ENCODE assay signal across 8 cellular contexts in genomic region chr19:4186087-4186993, GRCh38. TPM values are rescaled to one million over a fixed set of nuclear protein-coding genes. Genes with fewer than 3 reads are reported as not detected.
A peak's percentile ranks its signal among the peaks of the same experiment; 100 is the strongest.
DNase-seq lines count a peak whose midpoint lies in the region; ATAC-seq, FAIRE-seq and TF ChIP-seq lines count a peak whose summit lies in the region.

No MANE protein-coding gene starts in this region.

- no peak for TF ChIP-seq POLR2A in adrenal gland (IDR thresholded peaks at IDR 0.05)

- no peak overlapping the region for H3K4me3 ChIP-seq in adrenal gland
- no peak overlapping the region for H3K4me3 ChIP-seq in skeletal muscle satellite cell (ENCODE audit: low read length)

- peak; percentile 70 to 89 (median 78) for TF ChIP-seq CTCF in adrenal gland (IDR thresholded peaks at IDR 0.05)

- H3K9me3 ChIP-seq in adrenal gland (replicated peaks in 1 of 3) (no peaks in the 10 kb centered on the region), skeletal muscle satellite cell (replicated peaks; ENCODE audit: low read length) (no peaks in the 10 kb centered on the region)

- peaks cover 9 to 14% of the 10 kb centered on the region in 2 donors for H3K4me1 ChIP-seq in adrenal gland (replicated peaks in 1 of 2)
- peaks cover 6% of the 10 kb centered on the region for H3K4me1 ChIP-seq in skeletal muscle satellite cell (ENCODE audit: control insufficient read depth, insufficient read depth, low read length)

- no peak for ATAC-seq in HG02588 (IDR thresholded peaks at IDR 0.05; ENCODE audit: unreplicated experiment)
- no peak for ATAC-seq in HG03354 (IDR thresholded peaks at IDR 0.05; ENCODE audit: poor library complexity, severe bottlenecking, unreplicated experiment)

- intact Hi-C loops in adrenal gland (cut with DNase I) = loop anchor here in 1 of 2 donors (5.0 kb wide), 1 partner anchor 34 kb away; the partner anchor contains the start of gene CREB3L3

- peak; percentile 87 for FAIRE-seq in G401.6 (lab: Jason Lieb, UNC)

- 28 to 35% (median 29%) methylated on average over 22 of the region's 22 CpGs for WGBS in adrenal gland, 4 donors

- peak; percentile 73 for DNase-seq in NCI-H1092 treated with DMSO at 0.1 percent for 48 hours (lab: John Stamatoyannopoulos, UW)
- peak; percentile 24 to 76 (median 62) for DNase-seq in T-helper 1 cell
- DNase-seq in adrenal gland = peak; percentile 81 to 89 (median 83)
- DNase-seq in hepatic stellate cell (ENCODE audit: low spot score) = peak; percentile 89

- H3K36me3 ChIP-seq in adrenal gland (replicated peaks in 1 of 2) = no peaks in the 10 kb centered on the region
- H3K36me3 ChIP-seq in skeletal muscle satellite cell (ENCODE audit: insufficient read depth, low read length) = no peaks in the 10 kb centered on the region

- H3K27me3 ChIP-seq in adrenal gland = no peaks in the 10 kb centered on the region
- no peaks in the 10 kb centered on the region for H3K27me3 ChIP-seq in skeletal muscle satellite cell (ENCODE audit: control insufficient read depth, insufficient read depth, low read length)

- H3K9ac ChIP-seq in skeletal muscle satellite cell (ENCODE audit: low read depth, low read length) = peak overlapping the region; percentile 30

- no peak overlapping the region for H3K4me2 ChIP-seq in skeletal muscle satellite cell (ENCODE audit: low read length)

- no peak overlapping the region for H3K27ac ChIP-seq in adrenal gland

RNA-seq across cellular contexts. Expression of gene ANKRD24, which starts 3.9 kb away (rescaled TPM):
- total RNA-seq in adrenal gland = 1 to 10 TPM; 1.1 to 9.9 (median 3.2) TPM
- polyA plus RNA-seq in adrenal gland = 10 to 100 TPM in 2 of 3 donors, 1 to 10 TPM in 1; 1.1 to 17.2 (median 14.7) TPM
- 0.25 and 0.44 TPM in 2 replicates for total RNA-seq in skeletal muscle satellite cell (2012; rRNA removed)

RNA-seq across cellular contexts. Expression of gene SIRT6, which starts 4.0 kb away (rescaled TPM):
- total RNA-seq in adrenal gland = 10 to 100 TPM; 16.7 to 39.2 (median 25.1) TPM
- 10 to 100 TPM in 2 of 3 donors, 1 to 10 TPM in 1; 2.8 to 72.8 (median 53.7) TPM for polyA plus RNA-seq in adrenal gland
- 11.9 and 16.2 TPM in 2 replicates for total RNA-seq in skeletal muscle satellite cell (2012; rRNA removed)

RNA-seq across cellular contexts. Expression of gene CREB3L3, which starts 32.9 kb away (rescaled TPM):
- 10 to 100 TPM in 1 of 8 donors, 1 to 10 TPM in 2, under 1 TPM in 3, not detected in 2; 0.38 to 30.4 (median 1.4) TPM for total RNA-seq in adrenal gland
- polyA plus RNA-seq in adrenal gland = 1 to 10 TPM in 2 of 3 donors, under 1 TPM in 1; 0.60 to 4.4 (median 1.0) TPM
- total RNA-seq in skeletal muscle satellite cell (2012; rRNA removed) = not detected in 2 replicates

RNA-seq across cellular contexts. Expression of gene EBI3, which starts 43.0 kb away (rescaled TPM):
- total RNA-seq in adrenal gland = 10 to 100 TPM in 3 of 8 donors, 1 to 10 TPM in 5; 1.2 to 18.0 (median 8.0) TPM
- 1 to 10 TPM; 1.4 to 5.7 (median 4.7) TPM for polyA plus RNA-seq in adrenal gland
- total RNA-seq in skeletal muscle satellite cell (2012; rRNA removed) = not detected in 2 replicates
